ENCODE assay signal across 12 cellular contexts in genomic region chr11:85123752-85124231, GRCh38.
DNase-seq lines count a peak whose midpoint lies in the region; ATAC-seq and TF ChIP-seq lines count a peak whose summit lies in the region.
"Had no signal": no experiment of that assay in that cellular context is flagged by ENCODE, and none has a peak within 500 bp of the region (broad histone marks: within the 10 kb centered on the region; RNA-seq: fewer than 3 reads in every experiment).

No MANE protein-coding gene starts in this region.

- no peak for TF ChIP-seq CTCF in mucosa of descending colon (IDR thresholded peaks at IDR 0.05)
- no peak for TF ChIP-seq CTCF in HFFc6 (IDR thresholded peaks at IDR 0.05)
- TF ChIP-seq CTCF in type B pancreatic cell (conservative IDR thresholded peaks at IDR 0.05) = no peak
- no peak for TF ChIP-seq CTCF in CD14-positive monocyte (IDR thresholded peaks at IDR 0.05)

- H3K4me1 Mint-ChIP-seq in HFFc6 (ENCODE audit: low read depth) = no peaks in the 10 kb centered on the region
- no peaks in the 10 kb centered on the region for H3K4me1 Mint-ChIP-seq in type B pancreatic cell (ENCODE audit: unreplicated experiment)
- H3K4me1 Mint-ChIP-seq in CD14-positive monocyte = no peaks in the 10 kb centered on the region
- H3K4me1 Mint-ChIP-seq: naive thymus-derived CD4-positive, alpha-beta T cell had no signal

- H3K36me3 ChIP-seq in mucosa of descending colon (ENCODE audit: low read depth) = no peaks in the 10 kb centered on the region
- H3K36me3 ChIP-seq: gastrocnemius medialis had no signal

- H3K36me3 Mint-ChIP-seq in HFFc6 (ENCODE audit: low read depth) (no peaks in the 10 kb centered on the region), type B pancreatic cell (no peaks in the 10 kb centered on the region), CD14-positive monocyte (no peaks in the 10 kb centered on the region)
- H3K36me3 Mint-ChIP-seq: activated CD4-positive, alpha-beta memory T cell treated with anti-CD3 and anti-CD28 coated beads for 36 hours; brain; naive thymus-derived CD4-positive, alpha-beta T cell had no signal

- H3K27ac Mint-ChIP-seq in HFFc6 (no peak overlapping the region), type B pancreatic cell (no peak overlapping the region), CD14-positive monocyte (no peak overlapping the region)
- H3K27ac Mint-ChIP-seq: activated CD4-positive, alpha-beta memory T cell treated with anti-CD3 and anti-CD28 coated beads for 36 hours; brain; naive thymus-derived CD4-positive, alpha-beta T cell had no signal

- H3K27me3 Mint-ChIP-seq in HFFc6 (ENCODE audit: insufficient read depth) (peaks cover 2% of the 10 kb centered on the region), type B pancreatic cell (no peaks in the 10 kb centered on the region), CD14-positive monocyte (ENCODE audit: low read depth in 3 of 3) (no peaks in the 10 kb centered on the region)
- H3K27me3 Mint-ChIP-seq: activated CD4-positive, alpha-beta memory T cell treated with anti-CD3 and anti-CD28 coated beads for 36 hours; brain; naive thymus-derived CD4-positive, alpha-beta T cell had no signal

- H3K4me1 ChIP-seq in mucosa of descending colon (ENCODE audit: low read depth) = no peaks in the 10 kb centered on the region
- H3K4me1 ChIP-seq: gastrocnemius medialis had no signal

- ATAC-seq in GM18907 (IDR thresholded peaks at IDR 0.05; ENCODE audit: unreplicated experiment) = peak; percentile 96
- ATAC-seq in HG02588 (IDR thresholded peaks at IDR 0.05; ENCODE audit: unreplicated experiment) = peak; percentile 93
- peak; percentile 92 for ATAC-seq in HG03520 (IDR thresholded peaks at IDR 0.05; ENCODE audit: unreplicated experiment)
- ATAC-seq in mucosa of descending colon = peak; percentile 71
- ATAC-seq: gastrocnemius medialis; naive thymus-derived CD4-positive, alpha-beta T cell had no signal

- H3K9me3 ChIP-seq in mucosa of descending colon = no peaks in the 10 kb centered on the region
- H3K9me3 ChIP-seq: gastrocnemius medialis had no signal

- H3K4me3 Mint-ChIP-seq in HFFc6 (no peak overlapping the region), type B pancreatic cell (no peak overlapping the region), CD14-positive monocyte (no peak overlapping the region)
- H3K4me3 Mint-ChIP-seq: activated CD4-positive, alpha-beta memory T cell treated with anti-CD3 and anti-CD28 coated beads for 36 hours; brain; naive thymus-derived CD4-positive, alpha-beta T cell had no signal

- intact Hi-C loops in mucosa of descending colon (cut with DNase I, micrococcal nuclease) (no loop called here), CD14-positive monocyte (cut with micrococcal nuclease) (no loop called here)

- DNase-seq in mucosa of descending colon (no peak), NCI-H146 treated with DMSO at 0.1 percent for 48 hours (lab: John Stamatoyannopoulos, UW; ENCODE audit: unreplicated experiment) (no peak), HFFc6 (no peak), type B pancreatic cell (ENCODE audit: extremely low spot score, unreplicated experiment) (no peak), CD14-positive monocyte (ENCODE audit: low spot score) (no peak)
- DNase-seq: activated CD4-positive, alpha-beta memory T cell treated with anti-CD3 and anti-CD28 coated beads for 36 hours; gastrocnemius medialis; naive thymus-derived CD4-positive, alpha-beta T cell had no signal

- H3K4me3 ChIP-seq in mucosa of descending colon = no peak overlapping the region
- H3K4me3 ChIP-seq: gastrocnemius medialis had no signal

- no peaks in the 10 kb centered on the region for H3K9me3 Mint-ChIP-seq in HFFc6
- H3K9me3 Mint-ChIP-seq in type B pancreatic cell = no peaks in the 10 kb centered on the region
- H3K9me3 Mint-ChIP-seq in CD14-positive monocyte = peaks cover 0 to 6% (median 2%) of the 10 kb centered on the region in 7 donors
